In the genomic region with DNA sequence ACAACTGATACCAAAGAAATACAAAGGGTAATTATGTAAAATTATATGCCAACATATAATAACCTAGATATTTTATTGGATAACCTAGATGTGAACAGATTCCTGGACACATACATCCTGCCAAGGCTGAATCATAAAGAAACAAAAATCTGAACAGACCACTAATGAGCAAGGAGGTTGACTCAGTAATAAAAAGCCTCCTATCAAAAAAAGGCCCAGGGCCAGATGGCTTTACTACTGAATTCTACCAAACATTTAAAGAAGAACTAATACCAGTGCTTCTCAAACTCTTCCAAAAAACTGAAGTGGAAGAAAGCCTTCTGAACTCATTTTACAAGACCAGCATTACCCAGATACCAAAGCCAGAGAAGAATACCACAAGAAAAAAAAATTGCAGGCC, we compare ENCODE assay signal across 31 cellular contexts.
"Had no signal": no experiment of that assay in that cellular context is flagged by ENCODE, and none has a peak within 500 bp of the region (broad histone marks: within the 10 kb centered on the region; RNA-seq: fewer than 3 reads in every experiment).

No MANE protein-coding gene starts in this region.

- H3K79me2 ChIP-seq: parathyroid adenoma had no signal

- H3K9ac ChIP-seq: parathyroid adenoma had no signal

- H3K27ac ChIP-seq: cardiac muscle cell, colonic mucosa, parathyroid adenoma, psoas muscle, vagina had no signal

- H2AFZ ChIP-seq: parathyroid adenoma had no signal

- H3K4me3 ChIP-seq: cardiac muscle cell, colonic mucosa, psoas muscle, smooth muscle cell, vagina had no signal

- H3K9me3 ChIP-seq: colonic mucosa had no signal

- H3K27me3 ChIP-seq: cardiac muscle cell, colonic mucosa, vagina had no signal

- H3K4me1 ChIP-seq: colonic mucosa, parathyroid adenoma, psoas muscle, vagina had no signal

- DNase-seq: activated CD4-positive, alpha-beta T cell treated with anti-CD3 and anti-CD28 coated beads for 36 hours; activated CD4-positive, alpha-beta T cell treated with anti-CD3 and anti-CD28 coated beads, Interleukin-2, amount 50 U/mL, for 4 hours; activated CD4-positive, CD25-positive, alpha-beta regulatory T cell; activated CD8-positive, alpha-beta memory T cell treated with anti-CD3 and anti-CD28 coated beads for 24 hours; activated CD8-positive, alpha-beta memory T cell treated with anti-CD3 and anti-CD28 coated beads, Interleukin-2, amount 50 U/mL, for 48 hours; activated gamma-delta T cell; activated naive CD4-positive, alpha-beta T cell treated with anti-CD3 and anti-CD28 coated beads, Interleukin-2, amount 10 ng/mL, durations not matched to agents 7 days and 5 days; activated naive CD8-positive, alpha-beta T cell treated with anti-CD3 and anti-CD28 coated beads, Interleukin-2, amount 50 U/mL, for 24 hours; activated T-cell treated with anti-CD3 and anti-CD28 coated beads, Interleukin-2, amount 50 U/mL, for 24 hours; amygdala; cerebellar nuclear complex; colonic mucosa; effector CD8-positive, alpha-beta T cell; erythroblast; head of caudate nucleus; hypothalamus; immature natural killer cell; mesenchymal stem cell; naive thymus-derived CD8-positive, alpha-beta T cell; nucleus accumbens; psoas muscle; stimulated activated CD4-positive, alpha-beta T cell treated with anti-CD3 and anti-CD28 coated beads, Interleukin-1b, Interleukin-23, amount 100 ng/mL, for 48 hours; stimulated activated CD4-positive, alpha-beta T cell treated with anti-CD3 and anti-CD28 coated beads, Interleukin-4, amount 100 ng/mL, for 4 hours; stimulated activated CD8-positive, alpha-beta memory T cell treated with anti-CD3 and anti-CD28 coated beads, Interleukin-4, amount 100 ng/mL, for 48 hours; stimulated activated naive CD8-positive, alpha-beta T cell treated with anti-CD3 and anti-CD28 coated beads, Interleukin-15, amount 100 ng/mL, for 72 hours; substantia nigra had no signal

- H3K4me2 ChIP-seq: smooth muscle cell had no signal

- H3K36me3 ChIP-seq: cardiac muscle cell, colonic mucosa, vagina had no signal

- ATAC-seq: activated CD4-positive, alpha-beta T cell treated with anti-CD3 and anti-CD28 coated beads for 36 hours; activated naive CD8-positive, alpha-beta T cell treated with anti-CD3 and anti-CD28 coated beads, Interleukin-2, amount 50 U/mL, for 24 hours; naive thymus-derived CD8-positive, alpha-beta T cell; psoas muscle; stimulated activated memory B cell treated with anti-CD40 and anti-IgM and Interleukin-4, amounts not matched to agents 10 μg/mL and 1 μg/mL and 100 μg/mL, for 72 hours; stimulated activated naive CD8-positive, alpha-beta T cell treated with anti-CD3 and anti-CD28 coated beads, Interleukin-15, amount 100 ng/mL, for 72 hours had no signal
